Comparison of ENCODE assay signal across 8 cellular contexts in the genomic region with DNA sequence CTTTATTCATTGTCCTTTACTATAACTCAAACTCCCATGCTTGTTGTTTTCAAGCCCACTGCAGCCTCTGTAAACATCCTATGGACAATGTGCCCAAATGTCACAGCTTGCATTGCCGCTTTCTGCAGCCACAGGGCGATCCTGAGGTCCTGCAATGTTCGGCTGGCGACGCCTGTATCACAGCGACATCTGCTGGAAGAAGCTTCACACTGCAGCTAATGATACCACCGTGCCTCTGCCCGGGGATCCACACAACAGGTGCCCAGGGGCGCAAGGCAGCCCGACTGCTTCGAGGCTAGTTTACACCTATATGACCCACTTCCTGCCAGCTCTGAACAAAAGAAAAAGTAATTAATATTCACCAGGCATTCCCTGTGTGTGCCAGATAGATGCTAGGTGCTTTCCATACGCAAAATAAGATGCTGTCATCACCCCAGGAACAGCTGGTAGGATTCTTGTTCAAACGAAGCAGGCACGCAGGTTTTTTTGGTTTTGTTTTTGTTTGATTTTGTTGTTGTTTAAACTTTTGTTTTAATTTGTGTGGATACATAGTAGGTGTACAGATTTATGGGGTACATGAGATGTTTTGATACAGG.
DNase-seq lines count a peak whose midpoint lies in the region; ATAC-seq, FAIRE-seq and TF ChIP-seq lines count a peak whose summit lies in the region.

No MANE protein-coding gene starts in this region.

- no peaks in the 10 kb centered on the region for H3K36me3 Mint-ChIP-seq in MCF 10A (ENCODE audit: insufficient read depth, unreplicated experiment)

- POLR2A ChIA-PET in MCF 10A (lab: Yijun Ruan, JAX) = interaction anchor here (0.7 to 1.0 kb wide), 5 partner anchors 10 to 1077 kb away, joined by 3 read pairs; no protein-coding TSS in a partner anchor

- H3K27me3 Mint-ChIP-seq in MCF 10A (ENCODE audit: insufficient read depth, unreplicated experiment) = no peaks in the 10 kb centered on the region

- no peak overlapping the region for H3K27ac Mint-ChIP-seq in MCF 10A (ENCODE audit: low read depth, unreplicated experiment)

- intact Hi-C loops in MCF 10A (cut with micrococcal nuclease) = loop anchor here (1.0 to 10.0 kb wide), 6 partner anchors 226 to 1650 kb away; no protein-coding TSS in a partner anchor

- peak; percentile 89 for FAIRE-seq in GM18507 (lab: Jason Lieb, UNC)

- peaks cover 5% of the 10 kb centered on the region for H3K9me3 Mint-ChIP-seq in MCF 10A (ENCODE audit: unreplicated experiment)

- H3K4me3 Mint-ChIP-seq in MCF 10A (ENCODE audit: unreplicated experiment) = no peak overlapping the region

- peak; percentile 94 for TF ChIP-seq CTCF in MCF 10A (IDR thresholded peaks at IDR 0.05; ENCODE audit: unreplicated experiment)

- CTCF ChIA-PET in MCF 10A (lab: Yijun Ruan, JAX) = interaction anchor here (0.5 to 4.1 kb wide), 50 partner anchors 8 to 1923 kb away, joined by 3 to 66 read pairs (median 4); no protein-coding TSS in a partner anchor

- DNase-seq in AG08395 (ENCODE audit: low spot score) = peak; percentile 77
- DNase-seq in GM18507 (ENCODE audit: extremely low spot score, insufficient read length, low read depth) = peak; percentile 26
- DNase-seq in NCI-H146 treated with DMSO at 0.1 percent for 48 hours (lab: John Stamatoyannopoulos, UW; ENCODE audit: unreplicated experiment) = peak; percentile 39
- peak; percentile 59 for DNase-seq in UCSD-AML1 (lab: John Stamatoyannopoulos, UW; ENCODE audit: unreplicated experiment)
- peak; percentile 83 for DNase-seq in MCF 10A (ENCODE audit: unreplicated experiment)
- DNase-seq in islet precursor cell = peak; percentile 86
- peak; percentile 3 to 35 (median 28) for DNase-seq in stimulated activated CD4-positive, alpha-beta T cell treated with anti-CD3 and anti-CD28 coated beads, Interleukin-1b, Interleukin-23, amount 100 ng/mL, for 24 hours (ENCODE audit: low read depth in 4 of 4, low spot score in 1 of 4)

- no peaks in the 10 kb centered on the region for H3K4me1 Mint-ChIP-seq in MCF 10A (ENCODE audit: insufficient read depth, unreplicated experiment)

- ATAC-seq in HG02938 (IDR thresholded peaks at IDR 0.05; ENCODE audit: unreplicated experiment) = peak; percentile 95

- no TSS peak for BruUV-seq in MCF 10A (replicated peaks; lab: Mats Ljungman, UMichigan)

Comparison
In these comparisons a context has a peak if more than half of its experiments do, and no peak if none do; other contexts are left out.
1. Peak in every context shown above with its lines: DNase-seq and ATAC-seq.
2. DNase-seq: peak in every context shown above with its lines; median percentile 86 in islet precursor cell; 83 in MCF 10A; 77 in AG08395; 59 in UCSD-AML1; 39 in NCI-H146 treated with DMSO at 0.1 percent for 48 hours; 28 in stimulated activated CD4-positive, alpha-beta T cell treated with anti-CD3 and anti-CD28 coated beads, Interleukin-1b, Interleukin-23, amount 100 ng/mL, for 24 hours; 26 in GM18507.